ENCODE assay signal across 19 cellular contexts in the genomic region with DNA sequence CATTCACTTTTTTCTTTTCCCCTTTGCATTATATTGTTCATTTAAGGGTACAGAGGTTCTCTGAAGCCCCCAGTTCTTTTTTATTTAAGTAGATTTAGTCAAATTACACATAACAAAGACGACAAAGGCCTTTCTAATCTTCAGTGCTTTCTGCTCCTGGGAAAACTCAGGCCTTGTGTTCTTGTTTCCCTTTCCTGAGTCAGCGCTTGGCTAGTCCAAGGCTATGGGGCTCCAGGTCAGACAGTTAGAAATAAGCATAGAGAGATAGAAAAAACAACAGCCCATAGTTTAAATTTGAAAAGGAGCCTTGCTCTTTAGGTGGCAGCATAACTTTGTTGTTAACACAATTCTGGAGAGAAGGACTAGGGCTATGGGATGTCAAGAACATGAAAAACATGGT.
DNase-seq lines count a peak whose midpoint lies in the region; ATAC-seq and TF ChIP-seq lines count a peak whose summit lies in the region.
"Had no signal": no experiment of that assay in that cellular context is flagged by ENCODE, and none has a peak within 500 bp of the region (broad histone marks: within the 10 kb centered on the region; RNA-seq: fewer than 3 reads in every experiment).

No MANE protein-coding gene starts in this region.

- CTCF ChIA-PET in MCF 10A (lab: Yijun Ruan, JAX), result no interaction called here

- H3K4me3 Mint-ChIP-seq in naive thymus-derived CD8-positive, alpha-beta T cell, result no peak overlapping the region
- H3K4me3 Mint-ChIP-seq in MCF 10A (ENCODE audit: unreplicated experiment), result no peak overlapping the region
- H3K4me3 Mint-ChIP-seq: activated CD4-positive, alpha-beta memory T cell treated with anti-CD3 and anti-CD28 coated beads for 36 hours; central memory CD8-positive, alpha-beta T cell; stimulated activated naive CD8-positive, alpha-beta T cell treated with anti-CD3 and anti-CD28 coated beads, Interleukin-15, Interleukin-2, amounts not matched to agents 100 ng/mL and 50 ng/mL, for 24 hours had no signal

- no peak overlapping the region for H3K27ac Mint-ChIP-seq in naive thymus-derived CD8-positive, alpha-beta T cell
- no peak overlapping the region for H3K27ac Mint-ChIP-seq in MCF 10A (ENCODE audit: low read depth, unreplicated experiment)
- H3K27ac Mint-ChIP-seq: activated CD4-positive, alpha-beta memory T cell treated with anti-CD3 and anti-CD28 coated beads for 36 hours; stimulated activated naive CD8-positive, alpha-beta T cell treated with anti-CD3 and anti-CD28 coated beads, Interleukin-15, Interleukin-2, amounts not matched to agents 100 ng/mL and 50 ng/mL, for 24 hours had no signal

- intact Hi-C loops in adrenal gland (cut with DNase I), result no loop called here
- intact Hi-C loops in psoas muscle (cut with DNase I), result no loop called here
- intact Hi-C loops in MCF 10A (cut with micrococcal nuclease), result no loop called here

- no peak for ATAC-seq in naive thymus-derived CD8-positive, alpha-beta T cell
- no peak for ATAC-seq in psoas muscle

- H3K4me3 ChIP-seq in H7 (ENCODE audit: insufficient read depth, low read depth, low read length) (no peak overlapping the region), adrenal gland (no peak overlapping the region), psoas muscle (no peak overlapping the region)
- H3K4me3 ChIP-seq: lung had no signal

- DNase-seq in H7 (peak; percentile 23), adrenal gland (peak; percentile 27 to 52 (median 43)), globus pallidus (ENCODE audit: low spot score) (peak; percentile 13), myocyte (ENCODE audit: low read depth) (peak; percentile 16), psoas muscle (no peak), MCF 10A (ENCODE audit: unreplicated experiment) (no peak), NCI-H2081 (lab: John Stamatoyannopoulos, UW) (no peak)
- no peak for DNase-seq in naive thymus-derived CD8-positive, alpha-beta T cell
- DNase-seq: activated CD4-positive, alpha-beta memory T cell treated with anti-CD3 and anti-CD28 coated beads for 36 hours; activated effector memory CD4-positive, alpha-beta T cell treated with Interleukin-2 at 50 U/mL for 16 hours; HCEC 1CT; NCI-H1092; NCI-H446 treated with DMSO at 0.1 percent for 48 hours; stimulated activated CD4-positive, alpha-beta T cell treated with anti-CD3 and anti-CD28 coated beads, Interleukin-4, amount 100 ng/mL, for 4 hours had no signal

- H3K27ac ChIP-seq in adrenal gland (no peak overlapping the region), psoas muscle (no peak overlapping the region)
- H3K27ac ChIP-seq: parathyroid adenoma, RWPE1 had no signal

- H3K4me1 Mint-ChIP-seq in naive thymus-derived CD8-positive, alpha-beta T cell, result peaks cover 0 to 4% (median 1%) of the 10 kb centered on the region in 4 donors
- H3K4me1 Mint-ChIP-seq in MCF 10A (ENCODE audit: insufficient read depth, unreplicated experiment), result no peaks in the 10 kb centered on the region
- H3K4me1 Mint-ChIP-seq: central memory CD8-positive, alpha-beta T cell had no signal

- H3K9me3 ChIP-seq in adrenal gland (replicated peaks in 1 of 3) (no peaks in the 10 kb centered on the region), psoas muscle (no peaks in the 10 kb centered on the region)

- no peaks in the 10 kb centered on the region for H3K27me3 Mint-ChIP-seq in naive thymus-derived CD8-positive, alpha-beta T cell
- peaks cover 51% of the 10 kb centered on the region for H3K27me3 Mint-ChIP-seq in MCF 10A (ENCODE audit: insufficient read depth, unreplicated experiment)
- H3K27me3 Mint-ChIP-seq: activated CD4-positive, alpha-beta memory T cell treated with anti-CD3 and anti-CD28 coated beads for 36 hours; central memory CD8-positive, alpha-beta T cell; stimulated activated naive CD8-positive, alpha-beta T cell treated with anti-CD3 and anti-CD28 coated beads, Interleukin-15, Interleukin-2, amounts not matched to agents 100 ng/mL and 50 ng/mL, for 24 hours had no signal

- no peak for TF ChIP-seq CTCF in adrenal gland (IDR thresholded peaks at IDR 0.05)
- no peak for TF ChIP-seq CTCF in psoas muscle (IDR thresholded peaks at IDR 0.05)
- TF ChIP-seq CTCF in MCF 10A (IDR thresholded peaks at IDR 0.05; ENCODE audit: unreplicated experiment), result no peak

- TF ChIP-seq POLR2A in adrenal gland (IDR thresholded peaks at IDR 0.05), result no peak

- H3K36me3 Mint-ChIP-seq in naive thymus-derived CD8-positive, alpha-beta T cell, result peaks cover 0 to 3% (median 0%) of the 10 kb centered on the region in 3 donors
- H3K36me3 Mint-ChIP-seq in MCF 10A (ENCODE audit: insufficient read depth, unreplicated experiment), result no peaks in the 10 kb centered on the region
- H3K36me3 Mint-ChIP-seq: activated CD4-positive, alpha-beta memory T cell treated with anti-CD3 and anti-CD28 coated beads for 36 hours had no signal

- WGBS in adrenal gland, 4 donors, result 19 to 37% (median 25%) methylated on average over 2 of the region's 2 CpGs
- WGBS in psoas muscle, 3 donors, result 33 to 52% (median 46%) methylated on average over 2 of the region's 2 CpGs

- no TSS peak for BruUV-seq in MCF 10A (replicated peaks; lab: Mats Ljungman, UMichigan)

- H3K27me3 ChIP-seq in H7 (ENCODE audit: control insufficient read depth, insufficient read depth, low read length), result no peaks in the 10 kb centered on the region
- H3K27me3 ChIP-seq in adrenal gland, result no peaks in the 10 kb centered on the region
- peaks cover 0 to 8% (median 0%) of the 10 kb centered on the region in 3 donors for H3K27me3 ChIP-seq in psoas muscle (ENCODE audit: insufficient read depth in 3 of 3, low read length in 2 of 3)

- POLR2A ChIA-PET in naive thymus-derived CD8-positive, alpha-beta T cell (lab: Charles Lee), result no interaction called here
- POLR2A ChIA-PET in MCF 10A (lab: Yijun Ruan, JAX), result no interaction called here

- no peaks in the 10 kb centered on the region for H3K4me1 ChIP-seq in adrenal gland (replicated peaks in 1 of 2)
- H3K4me1 ChIP-seq in psoas muscle, result no peaks in the 10 kb centered on the region
- H3K4me1 ChIP-seq: parathyroid adenoma had no signal

- H3K9me3 Mint-ChIP-seq in naive thymus-derived CD8-positive, alpha-beta T cell, result no peaks in the 10 kb centered on the region
- H3K9me3 Mint-ChIP-seq in MCF 10A (ENCODE audit: unreplicated experiment), result no peaks in the 10 kb centered on the region
- H3K9me3 Mint-ChIP-seq: activated CD4-positive, alpha-beta memory T cell treated with anti-CD3 and anti-CD28 coated beads for 36 hours; central memory CD8-positive, alpha-beta T cell; stimulated activated naive CD8-positive, alpha-beta T cell treated with anti-CD3 and anti-CD28 coated beads, Interleukin-15, Interleukin-2, amounts not matched to agents 100 ng/mL and 50 ng/mL, for 24 hours had no signal

- H3K36me3 ChIP-seq in H7 (replicated peaks; ENCODE audit: control insufficient read depth, insufficient read depth, low read length) (no peaks in the 10 kb centered on the region), adrenal gland (replicated peaks in 1 of 2) (no peaks in the 10 kb centered on the region), psoas muscle (ENCODE audit: insufficient read depth in 1 of 2, low read depth in 1 of 2) (no peaks in the 10 kb centered on the region)

Comparison
In these comparisons a context has a peak if more than half of its experiments do, and no peak if none do; other contexts are left out.
1. DNase-seq: peak in H7 (single experiment), adrenal gland (7 of 7), globus pallidus (single experiment) and myocyte (single experiment); none in naive thymus-derived CD8-positive, alpha-beta T cell (0 of 10), psoas muscle (0 of 2), MCF 10A (single experiment) and NCI-H2081 (0 of 2).